ENCODE assay signal across 11 cellular contexts in genomic region chr16:19701091-19701490, GRCh38. TPM values are rescaled to one million over a fixed set of nuclear protein-coding genes. Genes with fewer than 3 reads are reported as not detected.
DNase-seq lines count a peak whose midpoint lies in the region; ATAC-seq and TF ChIP-seq lines count a peak whose summit lies in the region.
"Had no signal": no experiment of that assay in that cellular context is flagged by ENCODE, and none has a peak within 500 bp of the region (broad histone marks: within the 10 kb centered on the region; RNA-seq: fewer than 3 reads in every experiment).

No MANE protein-coding gene starts in this region.

- peak overlapping the region; percentile 94 for H3K27ac Mint-ChIP-seq in CD4-positive, alpha-beta T cell
- H3K27ac Mint-ChIP-seq: memory B cell had no signal

- no peak for TF ChIP-seq RAD21 in SK-N-SH (IDR thresholded peaks at IDR 0.05; ENCODE audit: low read length)

- in situ Hi-C loops in gastrocnemius medialis (cut with MboI; ENCODE audit: low sequenced_read_pairs in 4 of 4): loop anchor here in 2 of 4 donors (10.0 kb wide), 2 partner anchors 174 to 184 kb away; partner anchors contain the start of gene GPRC5B (in 1 of the 2)

- no peak overlapping the region for H3K27ac ChIP-seq in CD4-positive, alpha-beta T cell (ENCODE audit: low read depth, low read length)
- peak overlapping the region; percentile 50 to 83; a peak in 3 of 4 replicates for H3K27ac ChIP-seq in SK-N-SH (ENCODE audit: low read depth in 2 of 2, low read length in 1 of 2)
- H3K27ac ChIP-seq in fibroblast of lung (ENCODE audit: insufficient read depth, low read length): peak overlapping the region; percentile 31
- H3K27ac ChIP-seq in gastrocnemius medialis: peak overlapping the region; percentile 1 to 77 (median 40)

- TF ChIP-seq POLR2A in gastrocnemius medialis (IDR thresholded peaks at IDR 0.05): no peak

- no peak overlapping the region for H3K4me3 ChIP-seq in SK-N-SH (ENCODE audit: low read depth in 2 of 2, low read length in 1 of 2)
- no peak overlapping the region for H3K4me3 ChIP-seq in fibroblast of lung (replicated peaks in 1 of 4; ENCODE audit: control extremely low read depth in 1 of 4, insufficient read depth in 1 of 4, low read depth in 3 of 4, low read length in 4 of 4)
- H3K4me3 ChIP-seq in gastrocnemius medialis: no peak overlapping the region
- H3K4me3 ChIP-seq: BLaER1 treated with 17β-estradiol and CSF1 and Interleukin-3, amounts not matched to agents 10 nM and 100 nM had no signal

- no peaks in the 10 kb centered on the region for H3K9me3 ChIP-seq in CD4-positive, alpha-beta T cell (ENCODE audit: control insufficient read depth, low read length)
- H3K9me3 ChIP-seq in SK-N-SH: no peaks in the 10 kb centered on the region
- no peaks in the 10 kb centered on the region for H3K9me3 ChIP-seq in fibroblast of lung (ENCODE audit: control insufficient read depth, insufficient read depth, low read depth, low read length)
- H3K9me3 ChIP-seq in gastrocnemius medialis: no peaks in the 10 kb centered on the region
- H3K9me3 ChIP-seq: BLaER1 treated with 17β-estradiol and CSF1 and Interleukin-3, amounts not matched to agents 10 nM and 100 nM had no signal

- H3K4me1 ChIP-seq in SK-N-SH (ENCODE audit: control insufficient read depth in 1 of 2, insufficient read depth in 2 of 2, low read depth in 1 of 2, low read length in 1 of 2) (peaks cover 14 to 22% of the 10 kb centered on the region in 2 experiments), fibroblast of lung (ENCODE audit: control insufficient read depth, extremely low read depth, insufficient read depth, low read length) (peaks cover 29% of the 10 kb centered on the region), gastrocnemius medialis (peaks cover 32 to 66% of the 10 kb centered on the region in 2 donors)

- H3K9me3 Mint-ChIP-seq in CD4-positive, alpha-beta T cell: no peaks in the 10 kb centered on the region
- H3K9me3 Mint-ChIP-seq: memory B cell had no signal

- H3K36me3 ChIP-seq in SK-N-SH (replicated peaks in 1 of 2; ENCODE audit: control insufficient read depth in 1 of 2, insufficient read depth in 2 of 2, low read length in 1 of 2): peaks cover 45 to 50% of the 10 kb centered on the region in 2 experiments
- peaks cover 12% of the 10 kb centered on the region for H3K36me3 ChIP-seq in fibroblast of lung (ENCODE audit: control insufficient read depth, insufficient read depth, low read length)
- peaks cover 0 to 34% of the 10 kb centered on the region in 2 donors for H3K36me3 ChIP-seq in gastrocnemius medialis

- H3K4me2 ChIP-seq in SK-N-SH: peak overlapping the region; percentile 42; the same call in 1 of the 2 replicates
- no peak overlapping the region for H3K4me2 ChIP-seq in fibroblast of lung (ENCODE audit: extremely low read depth, insufficient read depth, low read length)
- H3K4me2 ChIP-seq: BLaER1 treated with 17β-estradiol and CSF1 and Interleukin-3, amounts not matched to agents 10 nM and 100 nM had no signal

- intact Hi-C loops in CD4-positive, alpha-beta T cell (cut with DNase I, micrococcal nuclease): no loop called here
- intact Hi-C loops in gastrocnemius medialis (cut with DNase I; ENCODE audit: low total_unique reads): no loop called here

- H4K20me1 ChIP-seq in SK-N-SH (ENCODE audit: insufficient read depth) (peaks cover 23% of the 10 kb centered on the region), fibroblast of lung (ENCODE audit: control insufficient read depth, extremely low read depth, insufficient read depth, low read length) (no peaks in the 10 kb centered on the region)

- H3K27me3 ChIP-seq in CD4-positive, alpha-beta T cell (ENCODE audit: control insufficient read depth, insufficient read depth, low read length): no peaks in the 10 kb centered on the region
- no peaks in the 10 kb centered on the region for H3K27me3 ChIP-seq in SK-N-SH (ENCODE audit: insufficient read depth)
- H3K27me3 ChIP-seq in fibroblast of lung (ENCODE audit: control insufficient read depth, insufficient read depth, low read length): no peaks in the 10 kb centered on the region
- H3K27me3 ChIP-seq in gastrocnemius medialis: no peaks in the 10 kb centered on the region
- H3K27me3 ChIP-seq: BLaER1 treated with 17β-estradiol and CSF1 and Interleukin-3, amounts not matched to agents 10 nM and 100 nM had no signal

- no peak for DNase-seq in CD4-positive, alpha-beta T cell
- DNase-seq in SK-N-SH (no peak), fibroblast of lung (ENCODE audit: low read depth in 2 of 2) (peak in 1 of 2 donors; percentile 55), gastrocnemius medialis (no peak), left lobe of liver (ENCODE audit: low spot score) (no peak), NCI-H1105 treated with DMSO at 0.1 percent for 48 hours (lab: John Stamatoyannopoulos, UW) (no peak), SIG-M5 treated with dmso at 0.1 percent for 504 hours (lab: John Stamatoyannopoulos, UW; ENCODE audit: unreplicated experiment) (no peak)
- no peak for DNase-seq in stimulated activated naive CD4-positive, alpha-beta T cell (lab: John Stamatoyannopoulos, UW)
- DNase-seq: OCI-M1 had no signal

- peaks cover 43% of the 10 kb centered on the region for H3K4me1 Mint-ChIP-seq in CD4-positive, alpha-beta T cell (ENCODE audit: low read depth)

- H3K4me3 Mint-ChIP-seq in CD4-positive, alpha-beta T cell: no peak overlapping the region
- H3K4me3 Mint-ChIP-seq: memory B cell had no signal

- H3K79me2 ChIP-seq in SK-N-SH (ENCODE audit: insufficient read depth) (peaks cover 15% of the 10 kb centered on the region; the same call in 1 of the 2 replicates), fibroblast of lung (ENCODE audit: control insufficient read depth, insufficient read depth, low read length) (no peaks in the 10 kb centered on the region)

- peaks cover 82% of the 10 kb centered on the region for H3K36me3 Mint-ChIP-seq in CD4-positive, alpha-beta T cell (ENCODE audit: low read depth)

- CTCF ChIA-PET in CD4-positive, alpha-beta T cell (lab: Charles Lee): interaction anchor here (0.6 kb wide), 1 partner anchor 22 kb away, joined by 3 read pairs; no protein-coding TSS in a partner anchor
- CTCF ChIA-PET in SK-N-SH (lab: Yijun Ruan, JAX): no interaction called here

- no peaks in the 10 kb centered on the region for H3K9me2 ChIP-seq in SK-N-SH

- H3F3A ChIP-seq in SK-N-SH (replicated peaks; ENCODE audit: insufficient read depth): peaks cover 27% of the 10 kb centered on the region

- POLR2A ChIA-PET in CD4-positive, alpha-beta T cell (lab: Charles Lee): no interaction called here
- POLR2A ChIA-PET in SK-N-SH (lab: Yijun Ruan, JAX): no interaction called here

- H3K27me3 Mint-ChIP-seq in CD4-positive, alpha-beta T cell: no peaks in the 10 kb centered on the region
- H3K27me3 Mint-ChIP-seq: memory B cell had no signal

- no peak for TF ChIP-seq CTCF in CD4-positive, alpha-beta T cell (IDR thresholded peaks at IDR 0.05)
- no peak for TF ChIP-seq CTCF in SK-N-SH (IDR thresholded peaks at IDR 0.05)
- TF ChIP-seq CTCF in fibroblast of lung (conservative IDR thresholded peaks at IDR 0.05 in 1 of 2, IDR thresholded peaks at IDR 0.05 in 1 of 2; ENCODE audit: low read depth in 1 of 2, low read length in 2 of 2): no peak
- no peak for TF ChIP-seq CTCF in gastrocnemius medialis (IDR thresholded peaks at IDR 0.05 in 4 of 5, conservative IDR thresholded peaks at IDR 0.05 in 1 of 5)

- H3K9ac ChIP-seq in SK-N-SH (peak overlapping the region; percentile 23; the same call in 1 of the 2 replicates), fibroblast of lung (ENCODE audit: insufficient read depth, low read length) (no peak overlapping the region)
- H3K9ac ChIP-seq: BLaER1 treated with 17β-estradiol and CSF1 and Interleukin-3, amounts not matched to agents 10 nM and 100 nM had no signal

- TF ChIP-seq EP300 in SK-N-SH (IDR thresholded peaks at IDR 0.05; ENCODE audit: borderline replicate concordance in 1 of 2, low read depth in 1 of 2, low read length in 1 of 2): peak; percentile 33 to 57; a peak in 2 of 4 replicates

- ATAC-seq in CD4-positive, alpha-beta T cell (ENCODE audit: poor library complexity): no peak
- ATAC-seq in gastrocnemius medialis (peak in 1 of 2 donors; percentile 13), left lobe of liver (no peak)

- 47% methylated on average over 3 of the region's 3 CpGs for WGBS in SK-N-SH (ENCODE audit: low lambda C conversion rate)

- no peak overlapping the region for H2AFZ ChIP-seq in SK-N-SH (ENCODE audit: low read depth)
- no peak overlapping the region for H2AFZ ChIP-seq in fibroblast of lung (ENCODE audit: low read length)

TF ChIP-seq in SK-N-SH, 30 proteins besides CTCF, POLR2A, EP300 and RAD21 (continues in another document):
- TF ChIP-seq JUND (IDR thresholded peaks at IDR 0.05) (peak; percentile 76), SIN3A (IDR thresholded peaks at IDR 0.05; ENCODE audit: borderline replicate concordance, low read depth, low read length) (no peak), TEAD4 (IDR thresholded peaks at IDR 0.05; ENCODE audit: borderline replicate concordance, insufficient read depth) (no peak), POLR2AphosphoS5 (IDR thresholded peaks at IDR 0.05; ENCODE audit: low read depth, low read length) (peak; percentile 45), MXI1 (IDR thresholded peaks at IDR 0.05; ENCODE audit: low read depth, low read length) (no peak), FOXJ3 (CRISPR knock-in tag; IDR thresholded peaks at IDR 0.05) (no peak), FOSL2 (IDR thresholded peaks at IDR 0.05; ENCODE audit: borderline replicate concordance, low read depth) (peak; percentile 76; the same call in 1 of the 2 replicates), CHD2 (IDR thresholded peaks at IDR 0.05; ENCODE audit: low read length, partially characterized antibody) (no peak), FOXM1 (IDR thresholded peaks at IDR 0.05; ENCODE audit: low read depth) (no peak), ELF1 (IDR thresholded peaks at IDR 0.05) (no peak)

RNA-seq across cellular contexts. Expression of gene KNOP1, which starts 16.9 kb away (rescaled TPM):
- 1 to 10 TPM; 3.5 to 4.1 TPM for total RNA-seq in CD4-positive, alpha-beta T cell
- polyA plus RNA-seq in SK-N-SH (2012; rRNA removed) (10.6 and 13.2 TPM in 2 replicates), fibroblast of lung (10.7 and 12.1 TPM in 2 replicates)
- polyA plus RNA-seq in SK-N-SH (2012; cell fraction: cytosol; rRNA removed): 17.3 and 21.6 TPM in 2 replicates
- polyA plus RNA-seq in SK-N-SH (2012; cell fraction: nucleus; rRNA removed): 6.1 and 8.4 TPM in 2 replicates
- total RNA-seq in fibroblast of lung (7.8 and 9.2 TPM in 2 replicates), gastrocnemius medialis (1 to 10 TPM; 4.1 to 9.2 (median 5.5) TPM), left lobe of liver (4.9 TPM)
- polyA plus RNA-seq in fibroblast of lung (2012): 18.1 and 19.5 TPM in 2 replicates
- 4.0 and 7.7 TPM in 2 replicates for polyA minus RNA-seq in fibroblast of lung (ENCODE audit: low replicate concordance)

RNA-seq across cellular contexts. Expression of gene IQCK, which starts 17.0 kb away (rescaled TPM):
- 1 to 10 TPM; 1.6 to 1.7 TPM for total RNA-seq in CD4-positive, alpha-beta T cell
- polyA plus RNA-seq in SK-N-SH (2012; rRNA removed) (7.3 and 8.6 TPM in 2 replicates), fibroblast of lung (8.9 and 9.9 TPM in 2 replicates)
- 8.9 and 9.1 TPM in 2 replicates for polyA plus RNA-seq in SK-N-SH (2012; cell fraction: cytosol; rRNA removed)
- 7.5 and 12.0 TPM in 2 replicates for polyA plus RNA-seq in SK-N-SH (2012; cell fraction: nucleus; rRNA removed)
- total RNA-seq in fibroblast of lung (4.6 and 6.4 TPM in 2 replicates), gastrocnemius medialis (10 to 100 TPM in 2 of 4 donors, 1 to 10 TPM in 2; 8.3 to 17.3 (median 9.4) TPM), left lobe of liver (2.5 TPM)
- 4.5 and 5.6 TPM in 2 replicates for polyA plus RNA-seq in fibroblast of lung (2012)
- 0.11 and 3.2 TPM in 2 replicates for polyA minus RNA-seq in fibroblast of lung (ENCODE audit: low replicate concordance)
